1 cellular context compared by ENCODE assay signal in genomic region chr7:12726908-12727307, GRCh38.
TF ChIP-seq lines count a peak whose summit lies in the region.

No MANE protein-coding gene starts in this region.

TF ChIP-seq in H1, 55 proteins besides CTCF, POLR2A, EP300 and RAD21:
- TF ChIP-seq CBX5 (IDR thresholded peaks at IDR 0.05; ENCODE audit: low read depth, low read length), result no peak
- TF ChIP-seq ATF2 (IDR thresholded peaks at IDR 0.05; ENCODE audit: low read length), result no peak
- no peak for TF ChIP-seq SRF (IDR thresholded peaks at IDR 0.05; ENCODE audit: low read depth, low read length)
- no peak for TF ChIP-seq SIN3A (conservative IDR thresholded peaks at IDR 0.05 in 1 of 2, IDR thresholded peaks at IDR 0.05 in 1 of 2; ENCODE audit: low read depth in 1 of 2, low read length in 2 of 2)
- TF ChIP-seq SP2 (IDR thresholded peaks at IDR 0.05; ENCODE audit: low read length), result no peak
- no peak for TF ChIP-seq TAF7 (optimal IDR thresholded peaks at IDR 0.05; ENCODE audit: borderline replicate concordance, low read depth, low read length)
- no peak for TF ChIP-seq ASH2L (IDR thresholded peaks at IDR 0.05; ENCODE audit: low read length)
- no peak for TF ChIP-seq EGR1 (IDR thresholded peaks at IDR 0.05; ENCODE audit: borderline replicate concordance, low read depth, low read length)
- TF ChIP-seq NRF1 (IDR thresholded peaks at IDR 0.05; ENCODE audit: low read depth, low read length), result no peak
- TF ChIP-seq RBBP5 (IDR thresholded peaks at IDR 0.05; ENCODE audit: borderline replicate concordance, low read depth, low read length), result no peak
- no peak for TF ChIP-seq SIX5 (IDR thresholded peaks at IDR 0.05; ENCODE audit: low read depth, low read length)
- TF ChIP-seq, protein P1, sequence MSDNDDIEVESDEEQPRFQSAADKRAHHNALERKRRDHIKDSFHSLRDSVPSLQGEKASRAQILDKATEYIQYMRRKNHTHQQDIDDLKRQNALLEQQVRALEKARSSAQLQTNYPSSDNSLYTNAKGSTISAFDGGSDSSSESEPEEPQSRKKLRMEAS (IDR thresholded peaks at IDR 0.05), result no peak
- no peak for TF ChIP-seq SP4 (IDR thresholded peaks at IDR 0.05; ENCODE audit: low read length)
- TF ChIP-seq RFX5 (IDR thresholded peaks at IDR 0.05; ENCODE audit: borderline replicate concordance, low read depth, low read length), result no peak
- TF ChIP-seq NANOG (IDR thresholded peaks at IDR 0.05; ENCODE audit: insufficient read depth, low read depth, low read length, poor library complexity, severe bottlenecking), result no peak
- no peak for TF ChIP-seq POU5F1 (IDR thresholded peaks at IDR 0.05; ENCODE audit: low read depth, low read length)
- TF ChIP-seq TAF1 (IDR thresholded peaks at IDR 0.05; ENCODE audit: low read depth, low read length), result no peak
- no peak for TF ChIP-seq GTF2F1 (IDR thresholded peaks at IDR 0.05; ENCODE audit: borderline replicate concordance, low read depth, low read length)
- TF ChIP-seq SP1 (IDR thresholded peaks at IDR 0.05; ENCODE audit: low read depth, low read length), result no peak
- TF ChIP-seq HDAC6 (IDR thresholded peaks at IDR 0.05; ENCODE audit: low read depth, low read length), result no peak
